In genomic region chr13:113122571-113123225, GRCh38 we compare ENCODE assay signal across 10 cellular contexts. TPM values are rescaled to one million over a fixed set of nuclear protein-coding genes. Genes with fewer than 3 reads are reported as not detected.
DNase-seq lines count a peak whose midpoint lies in the region; ATAC-seq and TF ChIP-seq lines count a peak whose summit lies in the region.
"Had no signal": no experiment of that assay in that cellular context is flagged by ENCODE, and none has a peak within 500 bp of the region (broad histone marks: within the 10 kb centered on the region; RNA-seq: fewer than 3 reads in every experiment).

TSS of gene F10 (plus strand) at chr13:113122799. CDS start at chr13:113122856, 57 bp downstream.

- peaks cover 11% of the 10 kb centered on the region for H3K4me1 Mint-ChIP-seq in type B pancreatic cell (ENCODE audit: unreplicated experiment)

- DNase-seq in NCI-H2227 (lab: John Stamatoyannopoulos, UW; ENCODE audit: unreplicated experiment) (peak; percentile 34), NCI-H2227 treated with DMSO at 0.1 percent for 48 hours (lab: John Stamatoyannopoulos, UW) (no peak), epidermal melanocyte (ENCODE audit: insufficient read length, low spot score) (peak; percentile 65), mesenteric fat pad (ENCODE audit: low spot score) (peak; percentile 89), type B pancreatic cell (ENCODE audit: extremely low spot score, unreplicated experiment) (peak; percentile 74), NCI-H146 (lab: John Stamatoyannopoulos, UW) (no peak), SIG-M5 treated with dmso at 0.1 percent for 504 hours (lab: John Stamatoyannopoulos, UW; ENCODE audit: unreplicated experiment) (no peak)
- DNase-seq: 8988T, SW 1271 had no signal

- no peaks in the 10 kb centered on the region for H3K9me3 Mint-ChIP-seq in type B pancreatic cell

- peak within 1 kb of the TSS; percentile 77 for H3K4me3 Mint-ChIP-seq in type B pancreatic cell

- no peaks in the 10 kb centered on the region for H3K36me3 Mint-ChIP-seq in type B pancreatic cell

- peak; percentile 38 for TF ChIP-seq CTCF in type B pancreatic cell (conservative IDR thresholded peaks at IDR 0.05)

- H3K27me3 Mint-ChIP-seq in type B pancreatic cell: peaks cover 22% of the 10 kb centered on the region

- no peak for ATAC-seq in HG03139 (IDR thresholded peaks at IDR 0.05; ENCODE audit: unreplicated experiment)

- H3K27ac Mint-ChIP-seq in type B pancreatic cell: peak within 1 kb of the TSS; percentile 81

RNA-seq across cellular contexts. Expression of gene F10, which starts in this region (rescaled TPM):
- total RNA-seq in mesenteric fat pad: 6.6 TPM
- total RNA-seq in type B pancreatic cell (ENCODE audit: low replicate concordance): 34.4 and 53.6 TPM in 2 replicates

Comparison
In these comparisons a context has a peak if more than half of its experiments do, and no peak if none do; other contexts are left out.
1. DNase-seq: peak in NCI-H2227 (single experiment), epidermal melanocyte (single experiment), mesenteric fat pad (single experiment) and type B pancreatic cell (single experiment); none in NCI-H2227 treated with DMSO at 0.1 percent for 48 hours (single experiment), NCI-H146 (single experiment) and SIG-M5 treated with dmso at 0.1 percent for 504 hours (single experiment).